ENCODE assay signal across 13 cellular contexts in genomic region chr2:106296182-106296815, GRCh38.
"Had no signal": no experiment of that assay in that cellular context is flagged by ENCODE, and none has a peak within 500 bp of the region (broad histone marks: within the 10 kb centered on the region; RNA-seq: fewer than 3 reads in every experiment).

No MANE protein-coding gene starts in this region.

- H3K27ac ChIP-seq: esophagus squamous epithelium, gastrocnemius medialis, hepatocyte, upper lobe of left lung had no signal

- H3K9me3 ChIP-seq: esophagus squamous epithelium, gastrocnemius medialis, upper lobe of left lung had no signal

- ATAC-seq: gastrocnemius medialis; left ventricle myocardium superior; stimulated activated naive CD8-positive, alpha-beta T cell treated with anti-CD3 and anti-CD28 coated beads, Interleukin-15, Interleukin-2, amounts not matched to agents 100 U/mL and 50 U/mL, for 24 hours had no signal

- H3K4me1 ChIP-seq: esophagus squamous epithelium, gastrocnemius medialis, upper lobe of left lung had no signal

- H3K27me3 ChIP-seq: esophagus squamous epithelium, gastrocnemius medialis, hepatocyte, upper lobe of left lung had no signal

- H3K4me3 ChIP-seq: esophagus squamous epithelium, gastrocnemius medialis, hepatocyte, upper lobe of left lung had no signal

- H3K36me3 ChIP-seq: esophagus squamous epithelium, gastrocnemius medialis, upper lobe of left lung had no signal

- DNase-seq: activated CD4-positive, alpha-beta T cell treated with anti-CD3 and anti-CD28 coated beads for 1 hour; activated CD4-positive, alpha-beta T cell treated with anti-CD3 and anti-CD28 coated beads, Interleukin-2, amount 50 U/mL, for 48 hours; activated CD8-positive, alpha-beta memory T cell treated with anti-CD3 and anti-CD28 coated beads, Interleukin-2, amount 50 U/mL, for 48 hours; activated naive CD4-positive, alpha-beta T cell; esophagus squamous epithelium; gastrocnemius medialis; kidney; left ventricle myocardium superior; mesendoderm; stimulated activated CD4-positive, alpha-beta T cell treated with anti-CD3 and anti-CD28 coated beads, Interleukin-12 subunit alpha, Interleukin-12 subunit beta, amount 100 ng/mL, for 4 hours; stimulated activated naive CD8-positive, alpha-beta T cell treated with anti-CD3 and anti-CD28 coated beads, Interleukin-15, Interleukin-2, amounts not matched to agents 100 U/mL and 50 U/mL, for 24 hours; upper lobe of left lung had no signal
